Comparison of ENCODE assay signal across 27 cellular contexts in the genomic region with DNA sequence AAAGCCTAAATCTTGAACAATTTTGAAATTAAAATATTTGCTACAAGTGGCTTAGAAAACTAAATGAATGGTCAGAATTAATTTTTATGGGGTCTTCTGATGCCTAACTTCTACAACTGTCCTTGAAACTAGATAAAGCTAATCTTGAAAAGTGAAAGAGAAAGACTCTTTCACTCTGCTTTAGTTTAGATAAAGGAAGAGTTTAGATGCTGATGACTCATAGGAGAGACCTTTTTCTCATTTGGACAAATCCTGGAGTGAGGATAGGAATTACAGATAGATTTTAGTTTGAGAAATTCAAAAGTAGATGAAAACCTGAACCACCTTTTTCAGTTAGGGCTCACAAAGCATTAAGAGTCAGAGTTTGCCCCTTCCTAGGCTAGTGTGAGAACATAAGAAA.
DNase-seq lines count a peak whose midpoint lies in the region; ATAC-seq and TF ChIP-seq lines count a peak whose summit lies in the region.
"Had no signal": no experiment of that assay in that cellular context is flagged by ENCODE, and none has a peak within 500 bp of the region (broad histone marks: within the 10 kb centered on the region; RNA-seq: fewer than 3 reads in every experiment).

No MANE protein-coding gene starts in this region.

- H3K9me3 Mint-ChIP-seq in endodermal cell = no peaks in the 10 kb centered on the region

- H3K36me3 ChIP-seq in SK-N-SH (replicated peaks in 1 of 2; ENCODE audit: control insufficient read depth in 1 of 2, insufficient read depth in 2 of 2, low read length in 1 of 2) (no peaks in the 10 kb centered on the region), endodermal cell (ENCODE audit: control insufficient read depth, insufficient read depth, low read length) (no peaks in the 10 kb centered on the region)
- H3K36me3 ChIP-seq: esophagus muscularis mucosa, SJCRH30, tibial artery had no signal

- H2AFZ ChIP-seq in SK-N-SH (ENCODE audit: low read depth) = no peak overlapping the region
- H2AFZ ChIP-seq: parathyroid adenoma had no signal

- DNase-seq in HCEC 1CT (peak; percentile 30), SK-N-SH (no peak), endodermal cell (no peak), myocyte (ENCODE audit: low read depth) (peak; percentile 1), middle frontal gyrus (ENCODE audit: extremely low spot score, low spot score) (no peak)
- DNase-seq in activated T-cell treated with anti-CD3 and anti-CD28 coated beads, Interleukin-2, amount 50 U/mL, for 1 hour = no peak
- DNase-seq: activated CD4-positive, CD25-positive, alpha-beta regulatory T cell; activated CD8-positive, alpha-beta memory T cell treated with anti-CD3 and anti-CD28 coated beads, Interleukin-2, amount 10 ng/mL, durations not matched to agents 7 days and 5 days; activated naive CD4-positive, alpha-beta T cell treated with anti-CD3 and anti-CD28 coated beads for 36 hours; cortex of kidney; GOT3; mucosa of descending colon; NCI-H1105; NCI-H1930; NCI-H69; SJCRH30; small intestine; stimulated activated CD4-positive, alpha-beta T cell treated with anti-CD3 and anti-CD28 coated beads, Interleukin-1b, Interleukin-23, amount 100 ng/mL, for 48 hours; stimulated activated CD8-positive, alpha-beta memory T cell treated with anti-CD3 and anti-CD28 coated beads, Interleukin-4, amount 100 ng/mL, for 48 hours; stimulated activated naive CD8-positive, alpha-beta T cell treated with anti-CD3 and anti-CD28 coated beads, Interleukin-15, amount 100 ng/mL, for 72 hours; T-cell; tibial artery had no signal

- TF ChIP-seq EP300 in SK-N-SH (IDR thresholded peaks at IDR 0.05; ENCODE audit: borderline replicate concordance in 1 of 2, low read depth in 1 of 2, low read length in 1 of 2) = no peak

- H3K36me3 Mint-ChIP-seq in endodermal cell (ENCODE audit: low read depth) = no peaks in the 10 kb centered on the region
- H3K36me3 Mint-ChIP-seq: activated CD8-positive, alpha-beta memory T cell treated with anti-CD3 and anti-CD28 coated beads, Interleukin-2, amount 10 ng/mL, durations not matched to agents 7 days and 5 days; T-cell had no signal

- H4K20me1 ChIP-seq in SK-N-SH (ENCODE audit: insufficient read depth) = no peaks in the 10 kb centered on the region

- POLR2A ChIA-PET in SK-N-SH (lab: Yijun Ruan, JAX) = no interaction called here

- no peaks in the 10 kb centered on the region for H3K79me2 ChIP-seq in SK-N-SH (ENCODE audit: insufficient read depth)
- H3K79me2 ChIP-seq: parathyroid adenoma had no signal

- H3K9me3 ChIP-seq in SK-N-SH (no peaks in the 10 kb centered on the region), endodermal cell (ENCODE audit: control insufficient read depth, low read length) (no peaks in the 10 kb centered on the region)
- H3K9me3 ChIP-seq: esophagus muscularis mucosa, mucosa of descending colon, SJCRH30, tibial artery had no signal

- H3K4me1 Mint-ChIP-seq in endodermal cell = peaks cover 13% of the 10 kb centered on the region
- H3K4me1 Mint-ChIP-seq: activated CD8-positive, alpha-beta memory T cell treated with anti-CD3 and anti-CD28 coated beads, Interleukin-2, amount 10 ng/mL, durations not matched to agents 7 days and 5 days; neural crest cell; stimulated activated naive CD8-positive, alpha-beta T cell treated with anti-CD3 and anti-CD28 coated beads, Interleukin-15, amount 100 ng/mL, for 72 hours; T-cell had no signal

- no peak overlapping the region for H3K4me2 ChIP-seq in SK-N-SH

- H3K27me3 ChIP-seq in SK-N-SH (ENCODE audit: insufficient read depth) (no peaks in the 10 kb centered on the region), endodermal cell (ENCODE audit: control insufficient read depth, insufficient read depth, low read length, poor library complexity, severe bottlenecking) (no peaks in the 10 kb centered on the region)
- H3K27me3 ChIP-seq: esophagus muscularis mucosa, SJCRH30, tibial artery had no signal

- H3K4me3 ChIP-seq in SK-N-SH (ENCODE audit: low read depth in 2 of 2, low read length in 1 of 2) (no peak overlapping the region), endodermal cell (ENCODE audit: low read length) (peak overlapping the region; percentile 33)
- H3K4me3 ChIP-seq: esophagus muscularis mucosa, mucosa of descending colon, SJCRH30, tibial artery had no signal

- H3F3A ChIP-seq in SK-N-SH (replicated peaks; ENCODE audit: insufficient read depth) = no peaks in the 10 kb centered on the region

- TF ChIP-seq RAD21 in SK-N-SH (IDR thresholded peaks at IDR 0.05; ENCODE audit: low read length) = no peak

- ATAC-seq in GM21423 (IDR thresholded peaks at IDR 0.05; ENCODE audit: unreplicated experiment) = no peak
- ATAC-seq: activated CD8-positive, alpha-beta memory T cell treated with anti-CD3 and anti-CD28 coated beads, Interleukin-2, amount 10 ng/mL, durations not matched to agents 7 days and 5 days; mucosa of descending colon; stimulated activated naive CD8-positive, alpha-beta T cell treated with anti-CD3 and anti-CD28 coated beads, Interleukin-15, amount 100 ng/mL, for 72 hours; T-cell had no signal

- no peak overlapping the region for H3K4me3 Mint-ChIP-seq in endodermal cell
- H3K4me3 Mint-ChIP-seq: activated CD8-positive, alpha-beta memory T cell treated with anti-CD3 and anti-CD28 coated beads, Interleukin-2, amount 10 ng/mL, durations not matched to agents 7 days and 5 days; activated naive CD4-positive, alpha-beta T cell treated with anti-CD3 and anti-CD28 coated beads for 36 hours; neural crest cell; stimulated activated naive CD8-positive, alpha-beta T cell treated with anti-CD3 and anti-CD28 coated beads, Interleukin-15, amount 100 ng/mL, for 72 hours; T-cell had no signal

- H3K4me1 ChIP-seq in SK-N-SH (ENCODE audit: control insufficient read depth in 1 of 2, insufficient read depth in 2 of 2, low read depth in 1 of 2, low read length in 1 of 2) = no peaks in the 10 kb centered on the region
- peaks cover 6% of the 10 kb centered on the region for H3K4me1 ChIP-seq in endodermal cell (ENCODE audit: control insufficient read depth, insufficient read depth, low read length)
- H3K4me1 ChIP-seq: esophagus muscularis mucosa, parathyroid adenoma, tibial artery had no signal

- no peak overlapping the region for H3K27ac ChIP-seq in SK-N-SH (ENCODE audit: low read depth in 2 of 2, low read length in 1 of 2)
- H3K27ac ChIP-seq in endodermal cell (ENCODE audit: low read depth, low read length) = no peak overlapping the region
- H3K27ac ChIP-seq: C4-2B, esophagus muscularis mucosa, parathyroid adenoma, SJCRH30, tibial artery had no signal

- no peak overlapping the region for H3K27ac Mint-ChIP-seq in endodermal cell
- H3K27ac Mint-ChIP-seq: activated CD8-positive, alpha-beta memory T cell treated with anti-CD3 and anti-CD28 coated beads, Interleukin-2, amount 10 ng/mL, durations not matched to agents 7 days and 5 days; activated naive CD4-positive, alpha-beta T cell treated with anti-CD3 and anti-CD28 coated beads for 36 hours; stimulated activated naive CD8-positive, alpha-beta T cell treated with anti-CD3 and anti-CD28 coated beads, Interleukin-15, amount 100 ng/mL, for 72 hours; T-cell had no signal

- H3K9ac ChIP-seq in SK-N-SH = no peak overlapping the region
- H3K9ac ChIP-seq in endodermal cell (ENCODE audit: extremely low read depth, low read length, poor library complexity, severe bottlenecking) = no peak overlapping the region
- H3K9ac ChIP-seq: parathyroid adenoma had no signal

- H3K27me3 Mint-ChIP-seq in endodermal cell (ENCODE audit: insufficient read depth) = no peaks in the 10 kb centered on the region
- H3K27me3 Mint-ChIP-seq: activated CD8-positive, alpha-beta memory T cell treated with anti-CD3 and anti-CD28 coated beads, Interleukin-2, amount 10 ng/mL, durations not matched to agents 7 days and 5 days; stimulated activated naive CD8-positive, alpha-beta T cell treated with anti-CD3 and anti-CD28 coated beads, Interleukin-15, amount 100 ng/mL, for 72 hours; T-cell had no signal

- H3K9me2 ChIP-seq in SK-N-SH = no peaks in the 10 kb centered on the region

- TF ChIP-seq CTCF in SK-N-SH (IDR thresholded peaks at IDR 0.05) = no peak
- TF ChIP-seq CTCF in endodermal cell (conservative IDR thresholded peaks at IDR 0.05) = no peak

- CTCF ChIA-PET in SK-N-SH (lab: Yijun Ruan, JAX) = interaction anchor here (0.6 kb wide), 1 partner anchor 1640 kb away, joined by 3 read pairs; no protein-coding TSS in a partner anchor

TF ChIP-seq in SK-N-SH, 30 proteins besides CTCF, POLR2A, EP300 and RAD21:
- TF ChIP-seq RCOR1 (IDR thresholded peaks at IDR 0.05; ENCODE audit: low read length) = no peak
- 0 out of 2 replicates have a peak, but pooled peaks have one; percentile 12 for TF ChIP-seq JUND (IDR thresholded peaks at IDR 0.05)

Comparison
In these comparisons a context has a peak if more than half of its experiments do, and no peak if none do; other contexts are left out.
1. DNase-seq: peak in HCEC 1CT (single experiment) and myocyte (single experiment); none in SK-N-SH (single experiment), endodermal cell (single experiment), middle frontal gyrus (single experiment) and activated T-cell treated with anti-CD3 and anti-CD28 coated beads, Interleukin-2, amount 50 U/mL, for 1 hour (single experiment).